In the genomic region with DNA sequence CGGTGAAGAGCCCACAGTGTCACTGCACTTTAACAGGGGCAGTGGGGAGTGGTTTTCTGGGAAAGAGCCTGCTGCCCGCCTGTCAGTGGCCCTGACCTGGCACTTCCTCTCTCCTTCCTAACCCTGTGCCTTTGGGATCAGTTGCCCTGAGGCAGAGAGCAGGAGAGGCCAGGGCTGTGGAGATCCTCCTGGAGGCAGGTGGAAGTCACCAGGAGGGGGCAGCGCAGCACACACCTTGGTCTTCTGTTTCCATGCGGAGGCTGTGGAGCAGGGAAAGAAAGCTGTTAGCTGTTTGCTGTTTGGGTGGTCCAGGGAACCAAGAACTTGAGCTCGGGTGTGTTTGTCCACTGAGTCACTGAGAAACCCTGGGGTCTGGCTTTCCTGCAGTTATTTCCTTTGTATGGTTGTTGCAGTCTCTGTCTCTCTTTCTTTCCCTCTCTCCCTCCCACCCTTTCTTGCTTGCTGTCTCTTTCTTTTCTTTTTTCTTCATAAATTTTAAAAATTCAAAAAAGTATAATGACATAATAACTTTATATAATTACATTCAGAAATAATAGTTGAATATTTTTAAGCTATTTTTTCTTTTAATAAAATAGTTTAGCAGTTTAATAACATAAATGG, we compare ENCODE assay signal across 9 cellular contexts. TPM values are rescaled to one million over a fixed set of nuclear protein-coding genes. Genes with fewer than 3 reads are reported as not detected.
DNase-seq lines count a peak whose midpoint lies in the region; ATAC-seq and TF ChIP-seq lines count a peak whose summit lies in the region.
"Had no signal": no experiment of that assay in that cellular context is flagged by ENCODE, and none has a peak within 500 bp of the region (broad histone marks: within the 10 kb centered on the region; RNA-seq: fewer than 3 reads in every experiment).

No MANE protein-coding gene starts in this region.

- H3K27ac ChIP-seq in HCT116 (ENCODE audit: low read depth, low read length) (no peak overlapping the region), heart left ventricle (no peak overlapping the region)

- H3K79me2 ChIP-seq in HCT116 (ENCODE audit: insufficient read depth, low read length) = no peaks in the 10 kb centered on the region

- TF ChIP-seq RAD21 in HCT116 (IDR thresholded peaks at IDR 0.05; ENCODE audit: low read depth) = peak; percentile 78

- H3K27me3 ChIP-seq in HCT116 (ENCODE audit: insufficient read depth, low read length) (no peaks in the 10 kb centered on the region), heart left ventricle (no peaks in the 10 kb centered on the region)

- no peak overlapping the region for H3K4me3 ChIP-seq in HCT116 (replicated peaks in 1 of 2; ENCODE audit: low read depth in 1 of 2, low read length in 2 of 2)
- no peak overlapping the region for H3K4me3 ChIP-seq in heart left ventricle

- RAD21 ChIA-PET in HCT116 (lab: Charles Lee; ENCODE audit: low non-redundant PET in 1 of 2, low total read pairs in 2 of 2, uncharacterized antibody in 2 of 2, unreplicated experiment in 2 of 2) = interaction anchor here in 1 of 2 experiments (1.6 kb wide), 1 partner anchor 561 kb away, joined by 7 read pairs; no protein-coding TSS in a partner anchor

- H3K9ac ChIP-seq in HCT116 (ENCODE audit: low read length) = no peak overlapping the region

- H3K36me3 ChIP-seq in HCT116 (ENCODE audit: control insufficient read depth in 1 of 2, insufficient read depth in 2 of 2, low read length in 2 of 2) (no peaks in the 10 kb centered on the region), heart left ventricle (no peaks in the 10 kb centered on the region)

- no peaks in the 10 kb centered on the region for H3K9me3 Mint-ChIP-seq in activated naive CD8-positive, alpha-beta T cell treated with anti-CD3 and anti-CD28 coated beads, Interleukin-2, amount 50 U/mL, for 24 hours
- H3K9me3 Mint-ChIP-seq: T-helper 1 cell treated with Interleukin-12 subunit alpha and Interleukin-12 subunit beta and Interleukin-4 antibody, amounts not matched to agents 30 μg/mL and 1 μg/mL, for 36 hours had no signal

- H4K20me1 ChIP-seq in HCT116 (ENCODE audit: insufficient read depth) = no peaks in the 10 kb centered on the region

- no peaks in the 10 kb centered on the region for H3K9me2 ChIP-seq in HCT116 (ENCODE audit: insufficient read depth)

- no peak overlapping the region for H3K27ac Mint-ChIP-seq in activated naive CD8-positive, alpha-beta T cell treated with anti-CD3 and anti-CD28 coated beads, Interleukin-2, amount 50 U/mL, for 24 hours
- H3K27ac Mint-ChIP-seq: T-helper 1 cell treated with Interleukin-12 subunit alpha and Interleukin-12 subunit beta and Interleukin-4 antibody, amounts not matched to agents 30 μg/mL and 1 μg/mL, for 36 hours had no signal

- POLR2A ChIA-PET in HCT116 (lab: Charles Lee) = interaction anchor here (1.3 kb wide), 1 partner anchor 561 kb away, joined by 3 read pairs; no protein-coding TSS in a partner anchor

- no peaks in the 10 kb centered on the region for H3K4me1 Mint-ChIP-seq in activated naive CD8-positive, alpha-beta T cell treated with anti-CD3 and anti-CD28 coated beads, Interleukin-2, amount 50 U/mL, for 24 hours

- H3K36me3 Mint-ChIP-seq in activated naive CD8-positive, alpha-beta T cell treated with anti-CD3 and anti-CD28 coated beads, Interleukin-2, amount 50 U/mL, for 24 hours (ENCODE audit: low read depth) = no peaks in the 10 kb centered on the region

- no TSS peak for BruUV-seq in HCT116 (replicated peaks; lab: Mats Ljungman, UMichigan)

- H3K9me3 ChIP-seq in HCT116 (ENCODE audit: control insufficient read depth in 1 of 2, insufficient read depth in 1 of 2, low read depth in 1 of 2, low read length in 2 of 2) (no peaks in the 10 kb centered on the region), heart left ventricle (no peaks in the 10 kb centered on the region)

- intact Hi-C loops in HCT116 (cut with micrococcal nuclease) = loop anchor here (1.0 to 5.0 kb wide), 6 partner anchors 85 to 915 kb away; no protein-coding TSS in a partner anchor
- intact Hi-C loops in heart left ventricle (cut with DNase I) = loop anchor here (1.0 to 10.0 kb wide), 10 partner anchors 255 to 917 kb away; no protein-coding TSS in a partner anchor

- H3K4me2 ChIP-seq in HCT116 (ENCODE audit: low read length) = no peak overlapping the region

- no peak overlapping the region for H3K4me3 Mint-ChIP-seq in activated naive CD8-positive, alpha-beta T cell treated with anti-CD3 and anti-CD28 coated beads, Interleukin-2, amount 50 U/mL, for 24 hours
- H3K4me3 Mint-ChIP-seq: T-helper 1 cell treated with Interleukin-12 subunit alpha and Interleukin-12 subunit beta and Interleukin-4 antibody, amounts not matched to agents 30 μg/mL and 1 μg/mL, for 36 hours had no signal

- peaks cover 12% of the 10 kb centered on the region for H3K27me3 Mint-ChIP-seq in activated naive CD8-positive, alpha-beta T cell treated with anti-CD3 and anti-CD28 coated beads, Interleukin-2, amount 50 U/mL, for 24 hours

- no peak overlapping the region for H2AFZ ChIP-seq in HCT116 (ENCODE audit: low read depth, low read length, poor library complexity, severe bottlenecking)

- WGBS in heart left ventricle, 4 donors = 48 to 53% (median 51%) methylated on average over 5 of the region's 5 CpGs

- DNase-seq in EH (ENCODE audit: low read depth) = peak; percentile 68
- DNase-seq in HCT116 (ENCODE audit: low read depth, low spot score) = peak; percentile 32
- peak; percentile 43 for DNase-seq in NCI-H748 treated with DMSO at 0.1 percent for 48 hours (lab: John Stamatoyannopoulos, UW)
- DNase-seq in activated naive CD8-positive, alpha-beta T cell treated with anti-CD3 and anti-CD28 coated beads, Interleukin-2, amount 50 U/mL, for 24 hours = peak; percentile 50
- peak; percentile 47 to 79 (median 69) for DNase-seq in heart left ventricle
- peak; percentile 73 for DNase-seq in retina
- DNase-seq in NCI-H524 treated with DMSO at 0.1 percent for 48 hours (lab: John Stamatoyannopoulos, UW) = no peak
- DNase-seq in NCI-H446 treated with DMSO at 0.1 percent for 48 hours (lab: John Stamatoyannopoulos, UW) = no peak

- H3K4me1 ChIP-seq in HCT116 (ENCODE audit: control insufficient read depth in 1 of 2, insufficient read depth in 2 of 2, low read length in 2 of 2) (no peaks in the 10 kb centered on the region; a peak in 1 of 4 replicates), heart left ventricle (peaks cover 0 to 5% (median 0%) of the 10 kb centered on the region in 12 donors)

- TF ChIP-seq POLR2A in HCT116 (IDR thresholded peaks at IDR 0.05; ENCODE audit: borderline replicate concordance, extremely low read depth, insufficient read depth, insufficient read length) (no peak), heart left ventricle (IDR thresholded peaks at IDR 0.05) (no peak)

- CTCF ChIA-PET in HCT116 (lab: Charles Lee) = interaction anchor here (0.6 to 3.4 kb wide), 7 partner anchors 12 to 913 kb away, joined by 3 to 15 read pairs (median 5); no protein-coding TSS in a partner anchor

- ATAC-seq in HCT116 = peak; percentile 98
- ATAC-seq in activated naive CD8-positive, alpha-beta T cell treated with anti-CD3 and anti-CD28 coated beads, Interleukin-2, amount 50 U/mL, for 24 hours = no peak
- ATAC-seq in heart left ventricle = peak; percentile 64 to 86 (median 80)

- peak; percentile 54 to 83 (median 74); a peak in 5 of 6 replicates for TF ChIP-seq CTCF in HCT116 (IDR thresholded peaks at IDR 0.05 in 2 of 3, conservative IDR thresholded peaks at IDR 0.05 in 1 of 3; ENCODE audit: borderline replicate concordance in 1 of 3, insufficient read depth in 1 of 3, low read depth in 2 of 3, low read length in 2 of 3)
- TF ChIP-seq CTCF in heart left ventricle (IDR thresholded peaks at IDR 0.05) = peak; percentile 36 to 80 (median 68)

TF ChIP-seq in HCT116, 20 proteins besides CTCF, POLR2A, EP300 and RAD21 (continues in another document):
- no peak for TF ChIP-seq TCF7L2 (IDR thresholded peaks at IDR 0.05; ENCODE audit: borderline replicate concordance, extremely low read depth, insufficient read depth, insufficient read length)
- TF ChIP-seq FOSL1 (IDR thresholded peaks at IDR 0.05; ENCODE audit: low read depth) = no peak
- TF ChIP-seq YY1 (IDR thresholded peaks at IDR 0.05; ENCODE audit: extremely low read depth, insufficient replicate concordance, low read depth, low read length) = no peak
- no peak for TF ChIP-seq ELF1 (IDR thresholded peaks at IDR 0.05; ENCODE audit: borderline replicate concordance, low read depth)
- no peak for TF ChIP-seq SIN3A (IDR thresholded peaks at IDR 0.05; ENCODE audit: low read depth)
- TF ChIP-seq, protein P1, sequence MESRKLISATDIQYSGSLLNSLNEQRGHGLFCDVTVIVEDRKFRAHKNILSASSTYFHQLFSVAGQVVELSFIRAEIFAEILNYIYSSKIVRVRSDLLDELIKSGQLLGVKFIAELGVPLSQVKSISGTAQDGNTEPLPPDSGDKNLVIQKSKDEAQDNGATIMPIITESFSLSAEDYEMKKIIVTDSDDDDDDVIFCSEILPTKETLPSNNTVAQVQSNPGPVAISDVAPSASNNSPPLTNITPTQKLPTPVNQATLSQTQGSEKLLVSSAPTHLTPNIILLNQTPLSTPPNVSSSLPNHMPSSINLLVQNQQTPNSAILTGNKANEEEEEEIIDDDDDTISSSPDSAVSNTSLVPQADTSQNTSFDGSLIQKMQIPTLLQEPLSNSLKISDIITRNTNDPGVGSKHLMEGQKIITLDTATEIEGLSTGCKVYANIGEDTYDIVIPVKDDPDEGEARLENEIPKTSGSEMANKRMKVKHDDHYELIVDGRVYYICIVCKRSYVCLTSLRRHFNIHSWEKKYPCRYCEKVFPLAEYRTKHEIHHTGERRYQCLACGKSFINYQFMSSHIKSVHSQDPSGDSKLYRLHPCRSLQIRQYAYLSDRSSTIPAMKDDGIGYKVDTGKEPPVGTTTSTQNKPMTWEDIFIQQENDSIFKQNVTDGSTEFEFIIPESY (IDR thresholded peaks at IDR 0.05; ENCODE audit: extremely low read depth, insufficient replicate concordance, low read length) = no peak
- TF ChIP-seq CEBPB (IDR thresholded peaks at IDR 0.05; ENCODE audit: low read depth) = no peak
- TF ChIP-seq ATF3 (IDR thresholded peaks at IDR 0.05) = no peak
- no peak for TF ChIP-seq JUND (IDR thresholded peaks at IDR 0.05)
- TF ChIP-seq, protein P2, sequence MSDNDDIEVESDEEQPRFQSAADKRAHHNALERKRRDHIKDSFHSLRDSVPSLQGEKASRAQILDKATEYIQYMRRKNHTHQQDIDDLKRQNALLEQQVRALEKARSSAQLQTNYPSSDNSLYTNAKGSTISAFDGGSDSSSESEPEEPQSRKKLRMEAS (IDR thresholded peaks at IDR 0.05) = no peak
- TF ChIP-seq EZH2phosphoT487 (IDR thresholded peaks at IDR 0.05; ENCODE audit: borderline replicate concordance) = no peak
- TF ChIP-seq CBX3 (IDR thresholded peaks at IDR 0.05; ENCODE audit: low read depth) = no peak
- no peak for TF ChIP-seq EGR1 (IDR thresholded peaks at IDR 0.05; ENCODE audit: low read depth)

RNA-seq across cellular contexts. Expression of gene NTRK2, which starts 28.1 kb away (rescaled TPM):
- not detected for total RNA-seq in HCT116 (2021; ENCODE audit: unreplicated experiment)
- polyA plus RNA-seq in HCT116 (2012) = not detected in 2 replicates
- total RNA-seq in heart left ventricle = 10 to 100 TPM in 1 of 9 donors, 1 to 10 TPM in 7, under 1 TPM in 1; 0.86 to 16.0 (median 3.9) TPM
- polyA plus RNA-seq in heart left ventricle = 1 to 10 TPM; 1.1 to 1.3 TPM

Comparison
In these comparisons a context has a peak if more than half of its experiments do, and no peak if none do; other contexts are left out.
1. DNase-seq: peak in EH (single experiment), HCT116 (single experiment), NCI-H748 treated with DMSO at 0.1 percent for 48 hours (single experiment), activated naive CD8-positive, alpha-beta T cell treated with anti-CD3 and anti-CD28 coated beads, Interleukin-2, amount 50 U/mL, for 24 hours (single experiment), heart left ventricle (5 of 5) and retina (single experiment); none in NCI-H524 treated with DMSO at 0.1 percent for 48 hours (single experiment) and NCI-H446 treated with DMSO at 0.1 percent for 48 hours (single experiment).